Comparison of ENCODE assay signal across 10 cellular contexts in the genomic region with DNA sequence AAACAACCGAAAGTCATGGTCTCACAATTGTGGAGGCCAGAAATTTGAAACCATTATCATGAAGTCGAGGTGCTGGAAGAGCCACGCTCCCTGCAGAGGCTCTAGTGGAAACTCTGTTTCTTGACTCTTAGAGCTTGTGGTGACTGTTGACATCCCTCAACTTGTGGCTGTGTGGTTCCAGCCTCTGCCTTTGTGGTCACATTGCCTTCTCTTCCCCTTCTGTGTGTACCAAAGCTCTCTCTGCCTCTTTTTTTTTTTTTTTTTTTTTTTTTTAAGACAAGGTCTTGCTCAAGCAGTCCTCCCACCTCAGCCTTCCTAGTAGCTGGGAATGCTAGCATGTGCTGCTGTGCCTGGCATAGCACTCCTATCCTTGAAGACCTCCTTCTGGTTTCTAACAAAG. TPM values are rescaled to one million over a fixed set of nuclear protein-coding genes. Genes with fewer than 3 reads are reported as not detected.
DNase-seq lines count a peak whose midpoint lies in the region; ATAC-seq and TF ChIP-seq lines count a peak whose summit lies in the region.
"Had no signal": no experiment of that assay in that cellular context is flagged by ENCODE, and none has a peak within 500 bp of the region (broad histone marks: within the 10 kb centered on the region; RNA-seq: fewer than 3 reads in every experiment).

No MANE protein-coding gene starts in this region.

- ATAC-seq in GM21619 (IDR thresholded peaks at IDR 0.05; ENCODE audit: unreplicated experiment): no peak
- ATAC-seq in foreskin keratinocyte: no peak

- no peak overlapping the region for H3K4me3 ChIP-seq in HL-60 (replicated peaks; ENCODE audit: insufficient read depth, low read length)

- POLR2A ChIA-PET in RWPE1 (lab: Yijun Ruan, JAX; ENCODE audit: low non-redundant PET): no interaction called here

- CTCF ChIA-PET in RWPE1 (lab: Yijun Ruan, JAX): interaction anchor here (0.6 to 2.5 kb wide), 2 partner anchors 78 to 187 kb away, joined by 4 to 8 read pairs; no protein-coding TSS in a partner anchor

- no peak for TF ChIP-seq CTCF in HL-60 (IDR thresholded peaks at IDR 0.05; ENCODE audit: insufficient read depth, low read length)
- no peak for TF ChIP-seq CTCF in RWPE1 (conservative IDR thresholded peaks at IDR 0.05; ENCODE audit: low read depth)
- TF ChIP-seq CTCF in foreskin keratinocyte (conservative IDR thresholded peaks at IDR 0.05): no peak

- peak overlapping the region; percentile 3; the same call in 1 of the 2 replicates for H3K27ac ChIP-seq in HL-60 (replicated peaks)
- H3K27ac ChIP-seq in RWPE1: peak overlapping the region; percentile 32
- peak overlapping the region; percentile 61 for H3K27ac ChIP-seq in angular gyrus (ENCODE audit: low read depth, low read length)
- H3K27ac ChIP-seq in foreskin keratinocyte: no peak overlapping the region

- H3K27me3 ChIP-seq in HL-60 (ENCODE audit: insufficient read depth, poor library complexity, severe bottlenecking): no peaks in the 10 kb centered on the region
- H3K27me3 ChIP-seq in foreskin keratinocyte: no peaks in the 10 kb centered on the region

- DNase-seq in HL-60 (ENCODE audit: low read depth in 1 of 2, low spot score in 1 of 2) (peak; percentile 85 to 92), RWPE1 (ENCODE audit: low spot score) (no peak), NCI-H226 (no peak), foreskin keratinocyte (no peak), amniotic stem cell (lab: John Stamatoyannopoulos, UW) (no peak)
- peak; percentile 4 to 14 for DNase-seq in stimulated activated CD8-positive, alpha-beta memory T cell treated with anti-CD3 and anti-CD28 coated beads, Interleukin-2, amount 100 ng/mL, for 48 hours (ENCODE audit: low read depth in 2 of 2)
- DNase-seq: NCI-H1694, SK-N-SH had no signal

- peaks cover 17% of the 10 kb centered on the region for H3K4me1 ChIP-seq in foreskin keratinocyte

RNA-seq across cellular contexts. Expression of a gene that starts 48.7 kb away (rescaled TPM):
- total RNA-seq in foreskin keratinocyte: 12.4 and 12.5 TPM in 2 replicates
- polyA plus RNA-seq in foreskin keratinocyte: 4.7 and 5.5 TPM in 2 replicates

Comparison
In these comparisons a context has a peak if more than half of its experiments do, and no peak if none do; other contexts are left out.
1. DNase-seq: peak in HL-60 (2 of 2) and stimulated activated CD8-positive, alpha-beta memory T cell treated with anti-CD3 and anti-CD28 coated beads, Interleukin-2, amount 100 ng/mL, for 48 hours (2 of 2); none in RWPE1 (single experiment), NCI-H226 (single experiment), foreskin keratinocyte (0 of 2) and amniotic stem cell (single experiment).